25 cellular contexts compared by ENCODE assay signal in genomic region chr19:24064175-24064574, GRCh38. TPM values are rescaled to one million over a fixed set of nuclear protein-coding genes. Genes with fewer than 3 reads are reported as not detected.
DNase-seq lines count a peak whose midpoint lies in the region; ATAC-seq, FAIRE-seq and TF ChIP-seq lines count a peak whose summit lies in the region.
"Had no signal": no experiment of that assay in that cellular context is flagged by ENCODE, and none has a peak within 500 bp of the region (broad histone marks: within the 10 kb centered on the region; RNA-seq: fewer than 3 reads in every experiment).

No MANE protein-coding gene starts in this region.

- H3K36me3 ChIP-seq in K562 (ENCODE audit: control insufficient read depth, insufficient read depth, low read length): peaks cover 12% of the 10 kb centered on the region; the same call in 2 of the 3 replicates
- peaks cover 41% of the 10 kb centered on the region for H3K36me3 ChIP-seq in Karpas-422 (ENCODE audit: insufficient read depth, low read length)

- no peaks in the 10 kb centered on the region for H3K9me3 ChIP-seq in CD4-positive, alpha-beta T cell (ENCODE audit: control insufficient read depth, low read length)
- no peaks in the 10 kb centered on the region for H3K9me3 ChIP-seq in K562 (replicated peaks; ENCODE audit: control insufficient read depth, insufficient read depth, low read depth, low read length)
- no peaks in the 10 kb centered on the region for H3K9me3 ChIP-seq in Karpas-422 (ENCODE audit: low read length)
- H3K9me3 ChIP-seq: BLaER1 treated with 17β-estradiol and CSF1 and Interleukin-3, amounts not matched to agents 10 nM and 100 nM had no signal

- no peak for TF ChIP-seq RAD21 in K562 (CRISPR knock-in tag; conservative IDR thresholded peaks at IDR 0.05 in 1 of 2, IDR thresholded peaks at IDR 0.05 in 1 of 2)

- no peak overlapping the region for H2AFZ ChIP-seq in K562 (ENCODE audit: low read depth, low read length)
- H2AFZ ChIP-seq in Karpas-422 (ENCODE audit: low read length): no peak overlapping the region

- peaks cover 45% of the 10 kb centered on the region for H3K36me3 Mint-ChIP-seq in activated CD4-positive, alpha-beta T cell treated with anti-CD3 and anti-CD28 coated beads for 36 hours (ENCODE audit: low read depth)
- H3K36me3 Mint-ChIP-seq in activated CD4-positive, alpha-beta T cell treated with anti-CD3 and anti-CD28 coated beads, Interleukin-2, amount 10 ng/mL, durations not matched to agents 7 days and 5 days (ENCODE audit: low read depth): peaks cover 54% of the 10 kb centered on the region
- H3K36me3 Mint-ChIP-seq in CD4-positive, alpha-beta T cell (ENCODE audit: low read depth): peaks cover 73% of the 10 kb centered on the region

- H3K4me3 ChIP-seq in K562 (no peak overlapping the region), Karpas-422 (ENCODE audit: low read length) (no peak overlapping the region)
- H3K4me3 ChIP-seq: A549; BLaER1 treated with 17β-estradiol and CSF1 and Interleukin-3, amounts not matched to agents 10 nM and 100 nM; GM12878 had no signal

- H3K79me2 ChIP-seq in K562 (ENCODE audit: control insufficient read depth, insufficient read depth, low read length) (no peaks in the 10 kb centered on the region), Karpas-422 (ENCODE audit: low read length) (no peaks in the 10 kb centered on the region)

- no peak for DNase-seq in activated CD4-positive, alpha-beta T cell treated with anti-CD3 and anti-CD28 coated beads for 36 hours
- DNase-seq in activated CD4-positive, alpha-beta T cell treated with anti-CD3 and anti-CD28 coated beads, Interleukin-2, amount 10 ng/mL, durations not matched to agents 7 days and 5 days: no peak
- DNase-seq in CD4-positive, alpha-beta T cell: no peak
- DNase-seq in K562 (ENCODE audit: extremely low read depth in 1 of 4, low spot score in 3 of 4): no peak
- no peak for DNase-seq in Right ventricle myocardium inferior (ENCODE audit: missing footprints)
- no peak for DNase-seq in Karpas-422
- DNase-seq: AML-193; CD4-positive, alpha-beta memory T cell; CD8-positive, alpha-beta memory T cell; COR-L47; DMS 273 treated with DMSO at 0.1 percent for 48 hours; DMS153; DMS53; DMS79; DND-41; EL; GDM1 had no signal

- H3K4me1 ChIP-seq in K562 (replicated peaks in 1 of 2; ENCODE audit: control insufficient read depth in 2 of 2, insufficient read depth in 2 of 2, low read length in 2 of 2): no peaks in the 10 kb centered on the region
- no peaks in the 10 kb centered on the region for H3K4me1 ChIP-seq in Karpas-422 (ENCODE audit: low read length)
- H3K4me1 ChIP-seq: A549; BLaER1 treated with 17β-estradiol and CSF1 and Interleukin-3, amounts not matched to agents 10 nM and 100 nM had no signal

- H3K4me1 Mint-ChIP-seq in activated CD4-positive, alpha-beta T cell treated with anti-CD3 and anti-CD28 coated beads for 36 hours: peaks cover 14% of the 10 kb centered on the region
- H3K4me1 Mint-ChIP-seq in activated CD4-positive, alpha-beta T cell treated with anti-CD3 and anti-CD28 coated beads, Interleukin-2, amount 10 ng/mL, durations not matched to agents 7 days and 5 days: no peaks in the 10 kb centered on the region
- no peaks in the 10 kb centered on the region for H3K4me1 Mint-ChIP-seq in CD4-positive, alpha-beta T cell (ENCODE audit: low read depth)
- H3K4me1 Mint-ChIP-seq: B cell had no signal

- in situ Hi-C loops in K562 (cut with MboI): no loop called here

- intact Hi-C loops in activated CD4-positive, alpha-beta T cell treated with anti-CD3 and anti-CD28 coated beads for 36 hours (cut with DNase I, micrococcal nuclease): no loop called here
- intact Hi-C loops in CD4-positive, alpha-beta T cell (cut with DNase I, micrococcal nuclease): no loop called here
- intact Hi-C loops in K562 (cut with micrococcal nuclease): no loop called here
- intact Hi-C loops in Right ventricle myocardium inferior (cut with DNase I): no loop called here

- H3K9me3 Mint-ChIP-seq in activated CD4-positive, alpha-beta T cell treated with anti-CD3 and anti-CD28 coated beads for 36 hours (ENCODE audit: low read depth): no peaks in the 10 kb centered on the region
- H3K9me3 Mint-ChIP-seq in activated CD4-positive, alpha-beta T cell treated with anti-CD3 and anti-CD28 coated beads, Interleukin-2, amount 10 ng/mL, durations not matched to agents 7 days and 5 days: peaks cover 9% of the 10 kb centered on the region
- no peaks in the 10 kb centered on the region for H3K9me3 Mint-ChIP-seq in CD4-positive, alpha-beta T cell
- H3K9me3 Mint-ChIP-seq: CD4-positive, alpha-beta memory T cell; CD8-positive, alpha-beta memory T cell had no signal

- no peaks in the 10 kb centered on the region for H3K9me1 ChIP-seq in K562 (ENCODE audit: control insufficient read depth, insufficient read depth, low read length)

- no peak overlapping the region for H3K9ac ChIP-seq in K562 (ENCODE audit: insufficient read depth in 1 of 2, low read depth in 2 of 2, low read length in 2 of 2)
- no peak overlapping the region for H3K9ac ChIP-seq in Karpas-422 (ENCODE audit: low read length)
- H3K9ac ChIP-seq: BLaER1 treated with 17β-estradiol and CSF1 and Interleukin-3, amounts not matched to agents 10 nM and 100 nM had no signal

- H3K27ac Mint-ChIP-seq in activated CD4-positive, alpha-beta T cell treated with anti-CD3 and anti-CD28 coated beads for 36 hours: peak overlapping the region; percentile 13
- H3K27ac Mint-ChIP-seq in activated CD4-positive, alpha-beta T cell treated with anti-CD3 and anti-CD28 coated beads, Interleukin-2, amount 10 ng/mL, durations not matched to agents 7 days and 5 days: no peak overlapping the region
- H3K27ac Mint-ChIP-seq in CD4-positive, alpha-beta T cell: peak overlapping the region; percentile 31
- H3K27ac Mint-ChIP-seq: B cell had no signal

- H3K27me3 Mint-ChIP-seq in activated CD4-positive, alpha-beta T cell treated with anti-CD3 and anti-CD28 coated beads for 36 hours: no peaks in the 10 kb centered on the region
- H3K27me3 Mint-ChIP-seq in activated CD4-positive, alpha-beta T cell treated with anti-CD3 and anti-CD28 coated beads, Interleukin-2, amount 10 ng/mL, durations not matched to agents 7 days and 5 days: no peaks in the 10 kb centered on the region
- H3K27me3 Mint-ChIP-seq in CD4-positive, alpha-beta T cell: no peaks in the 10 kb centered on the region
- H3K27me3 Mint-ChIP-seq: B cell; CD4-positive, alpha-beta memory T cell; CD8-positive, alpha-beta memory T cell had no signal

- H4K20me1 ChIP-seq in K562 (replicated peaks; ENCODE audit: control insufficient read depth, insufficient read depth, low read length) (no peaks in the 10 kb centered on the region), Karpas-422 (ENCODE audit: insufficient read depth, low read depth, low read length) (no peaks in the 10 kb centered on the region)

- no peak for ATAC-seq in activated CD4-positive, alpha-beta T cell treated with anti-CD3 and anti-CD28 coated beads for 36 hours
- ATAC-seq in CD4-positive, alpha-beta T cell (ENCODE audit: poor library complexity): no peak
- ATAC-seq in K562 (no peak), Right ventricle myocardium inferior (no peak)
- ATAC-seq: A549, GM12878 had no signal

- CTCF ChIA-PET in activated CD4-positive, alpha-beta T cell treated with anti-CD3 and anti-CD28 coated beads for 36 hours (lab: Charles Lee): no interaction called here
- CTCF ChIA-PET in activated CD4-positive, alpha-beta T cell treated with anti-CD3 and anti-CD28 coated beads, Interleukin-2, amount 10 ng/mL, durations not matched to agents 7 days and 5 days (lab: Charles Lee): interaction anchor here (1.2 kb wide), 1 partner anchor 10 kb away, joined by 3 read pairs; no protein-coding TSS in a partner anchor
- CTCF ChIA-PET in CD4-positive, alpha-beta T cell (lab: Charles Lee): no interaction called here
- CTCF ChIA-PET in K562 (lab: Yijun Ruan, JAX; ENCODE audit: low intra/inter-chr PET ratio): no interaction called here

- FAIRE-seq in K562 (lab: Jason Lieb, UNC): no peak
- FAIRE-seq: A549, GM12878, GM12892, GM18507 had no signal

- no peak overlapping the region for H3K4me3 Mint-ChIP-seq in activated CD4-positive, alpha-beta T cell treated with anti-CD3 and anti-CD28 coated beads for 36 hours
- no peak overlapping the region for H3K4me3 Mint-ChIP-seq in activated CD4-positive, alpha-beta T cell treated with anti-CD3 and anti-CD28 coated beads, Interleukin-2, amount 10 ng/mL, durations not matched to agents 7 days and 5 days
- no peak overlapping the region for H3K4me3 Mint-ChIP-seq in CD4-positive, alpha-beta T cell
- H3K4me3 Mint-ChIP-seq: B cell; CD4-positive, alpha-beta memory T cell had no signal

- H3K9me2 ChIP-seq in Karpas-422 (replicated peaks; ENCODE audit: insufficient read depth, low read length): no peaks in the 10 kb centered on the region

- no peak for TF ChIP-seq POLR2A in K562 (conservative IDR thresholded peaks at IDR 0.05)

- H3K4me2 ChIP-seq in K562 (ENCODE audit: insufficient read depth, low read length) (no peak overlapping the region), Karpas-422 (ENCODE audit: low read depth, low read length, poor library complexity, severe bottlenecking) (no peak overlapping the region)
- H3K4me2 ChIP-seq: A549; BLaER1 treated with 17β-estradiol and CSF1 and Interleukin-3, amounts not matched to agents 10 nM and 100 nM had no signal

- no peak for TF ChIP-seq CTCF in CD4-positive, alpha-beta T cell (IDR thresholded peaks at IDR 0.05)
- no peak for TF ChIP-seq CTCF in K562 (IDR thresholded peaks at IDR 0.05 in 2 of 3, conservative IDR thresholded peaks at IDR 0.05 in 1 of 3; ENCODE audit: insufficient read depth in 2 of 3, low read depth in 1 of 3, low read length in 3 of 3)

- no peak for TF ChIP-seq EP300 in K562 (IDR thresholded peaks at IDR 0.05; ENCODE audit: low read length)

- H3K27ac ChIP-seq in CD4-positive, alpha-beta T cell (ENCODE audit: low read depth, low read length): no peak overlapping the region
- H3K27ac ChIP-seq in K562 (ENCODE audit: extremely low read depth, low read depth, low read length) (no peak overlapping the region), Karpas-422 (ENCODE audit: low read length) (no peak overlapping the region)
- H3K27ac ChIP-seq: 22Rv1; A549; BLaER1 treated with 17β-estradiol and CSF1 and Interleukin-3, amounts not matched to agents 10 nM and 100 nM; C4-2B had no signal

- BruUV-seq in K562 (replicated peaks; lab: Mats Ljungman, UMichigan): no TSS peak

- no peaks in the 10 kb centered on the region for H3K27me3 ChIP-seq in CD4-positive, alpha-beta T cell (ENCODE audit: control insufficient read depth, insufficient read depth, low read length)
- no peaks in the 10 kb centered on the region for H3K27me3 ChIP-seq in K562 (ENCODE audit: control insufficient read depth in 2 of 2, insufficient read depth in 2 of 2, low read length in 2 of 2)
- H3K27me3 ChIP-seq in Karpas-422 (ENCODE audit: low read length): no peaks in the 10 kb centered on the region
- H3K27me3 ChIP-seq: BLaER1 treated with 17β-estradiol and CSF1 and Interleukin-3, amounts not matched to agents 10 nM and 100 nM had no signal

- POLR2A ChIA-PET in activated CD4-positive, alpha-beta T cell treated with anti-CD3 and anti-CD28 coated beads for 36 hours (lab: Charles Lee): no interaction called here
- POLR2A ChIA-PET in activated CD4-positive, alpha-beta T cell treated with anti-CD3 and anti-CD28 coated beads, Interleukin-2, amount 10 ng/mL, durations not matched to agents 7 days and 5 days (lab: Charles Lee): no interaction called here
- POLR2A ChIA-PET in CD4-positive, alpha-beta T cell (lab: Charles Lee): no interaction called here
- POLR2A ChIA-PET in K562 (lab: Yijun Ruan, JAX): no interaction called here

- 63% methylated on average over 1 of the region's 1 CpG for WGBS in K562 (ENCODE audit: insufficient coverage, low coverage, missing lambda C conversion rate)

RNA-seq across cellular contexts. Expression of gene ZNF254, which starts 22.8 kb away (rescaled TPM):
- 1 to 10 TPM; 8.8 to 9.6 TPM for total RNA-seq in activated CD4-positive, alpha-beta T cell treated with anti-CD3 and anti-CD28 coated beads for 36 hours
- 10 to 100 TPM; 12.2 to 13.8 TPM for total RNA-seq in activated CD4-positive, alpha-beta T cell treated with anti-CD3 and anti-CD28 coated beads, Interleukin-2, amount 10 ng/mL, durations not matched to agents 7 days and 5 days
- total RNA-seq in CD4-positive, alpha-beta T cell: 10 to 100 TPM; 13.4 to 14.0 TPM
- 17.9 and 39.8 TPM in 2 replicates for total RNA-seq in K562 (2011; cell fraction: chromatin; rRNA removed; ENCODE audit: low replicate concordance)
- total RNA-seq in K562 (2011; cell fraction: nucleolus; rRNA removed): 18.7 and 22.0 TPM in 2 replicates
- 23.2 and 33.5 TPM in 2 replicates for total RNA-seq in K562 (2011; cell fraction: nucleoplasm; rRNA removed)
- total RNA-seq in K562 (2014; rRNA removed): 10.8 and 11.9 TPM in 2 replicates
- 22.1 and 24.9 TPM in 2 replicates for total RNA-seq in K562 (2014; rRNA removed; fragmentation: Illumina TruSeq; extraction: Trizol)
- 19.0 and 21.2 TPM in 2 replicates for total RNA-seq in K562 (2015; rRNA removed; fragmentation: Illumina TruSeq; extraction: Trizol)
- 14.2 and 14.5 TPM in 2 replicates for total RNA-seq in K562 (2021)
- polyA plus RNA-seq in K562 (2011; rRNA removed): 11.2 and 14.2 TPM in 2 replicates
- 4.7 and 7.5 TPM in 2 replicates for polyA plus RNA-seq in K562 (2011; cell fraction: cytosol; rRNA removed)
- 7.2 and 8.7 TPM in 2 replicates for polyA plus RNA-seq in K562 (2011; cell fraction: nucleus; rRNA removed)
- polyA plus RNA-seq in K562 (2012): 7.3 and 8.1 TPM in 2 replicates
- polyA plus RNA-seq in K562 (2014; fragmentation: Illumina TruSeq; extraction: Trizol): 14.1 and 15.3 TPM in 2 replicates
- 10 to 100 TPM; 10.7 to 13.8 TPM for polyA plus RNA-seq in K562 (2014; fragmentation: Nextera tagmentation; extraction: Ambion mirVana)
- 9.0 and 10.9 TPM in 2 replicates for polyA plus RNA-seq in K562 (2014; rRNA removed)
- polyA minus RNA-seq in K562 (2011; rRNA and poly(A)+ RNA removed): 24.0 and 25.2 TPM in 2 replicates
- 15.5 and 19.7 TPM in 2 replicates for polyA minus RNA-seq in K562 (2011; cell fraction: cytosol; rRNA and poly(A)+ RNA removed)
- 18.4 and 21.9 TPM in 2 replicates for polyA minus RNA-seq in K562 (2011; cell fraction: nucleus; rRNA and poly(A)+ RNA removed)
- 9.0 TPM for total RNA-seq in Right ventricle myocardium inferior
- 15.7 and 35.1 TPM in 2 replicates for total RNA-seq in Karpas-422 (2014; rRNA removed; shearing (Covaris generic); ENCODE audit: low replicate concordance)
